Comparison of ENCODE assay signal across 33 cellular contexts in the genomic region with DNA sequence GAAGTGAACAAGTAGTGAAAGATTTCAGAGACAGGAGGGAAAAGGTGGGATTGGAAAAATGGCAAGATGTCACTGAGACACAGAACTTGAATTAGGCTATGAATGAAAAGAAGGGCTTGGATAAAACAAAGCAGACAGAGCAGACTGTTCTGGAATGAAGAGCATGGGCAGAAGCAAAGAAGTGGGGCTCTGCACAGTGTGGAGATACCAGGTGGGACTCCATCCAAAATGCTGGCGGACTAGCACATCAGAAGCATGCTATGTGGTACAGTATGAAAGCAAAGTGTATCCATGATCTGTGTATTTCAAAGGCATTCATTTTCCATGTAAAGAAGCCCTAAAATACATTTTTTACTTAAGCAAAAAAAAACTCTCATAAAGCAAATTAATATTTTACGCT.
"Had no signal": no experiment of that assay in that cellular context is flagged by ENCODE, and none has a peak within 500 bp of the region (broad histone marks: within the 10 kb centered on the region; RNA-seq: fewer than 3 reads in every experiment).

No MANE protein-coding gene starts in this region.

- H3K9me3 ChIP-seq: adrenal gland, body of pancreas, breast epithelium had no signal

- H3K27me3 ChIP-seq: adrenal gland, body of pancreas, brain microvascular endothelial cell, breast epithelium had no signal

- H3K4me3 ChIP-seq: adrenal gland, body of pancreas, breast epithelium had no signal

- H3K36me3 ChIP-seq: adrenal gland, brain microvascular endothelial cell, breast epithelium had no signal

- DNase-seq: activated B cell treated with CpG ODN at 0.5 μM for 24 hours; activated CD4-positive, alpha-beta memory T cell treated with anti-CD3 and anti-CD28 coated beads for 36 hours; activated CD4-positive, alpha-beta T cell treated with anti-CD3 and anti-CD28 coated beads for 4 hours; activated CD4-positive, alpha-beta T cell treated with anti-CD3 and anti-CD28 coated beads, Interleukin-2, amount 10 ng/mL, durations not matched to agents 24 days and 14 days; activated CD4-positive, alpha-beta T cell treated with anti-CD3 and anti-CD28 coated beads, Interleukin-2, amount 50 U/mL, for 1 hour; activated CD4-positive, alpha-beta T cell treated with anti-CD3 and anti-CD28 coated beads, Interleukin-2, amount 50 U/mL, for 4 hours; activated CD4-positive, CD25-positive, alpha-beta regulatory T cell treated with anti-CD3 and anti-CD28 coated beads, Interleukin-2, amount 50 U/mL, for 72 hours; activated CD8-positive, alpha-beta memory T cell treated with anti-CD3 and anti-CD28 coated beads, Interleukin-2, amount 50 U/mL, for 4 hours; activated CD8-positive, alpha-beta T cell treated with anti-CD3 and anti-CD28 coated beads for 36 hours; activated effector memory CD4-positive, alpha-beta T cell treated with anti-CD3 and anti-CD28 coated beads, Interleukin-2, amount 50 U/mL, for 16 hours; activated gamma-delta T cell treated with Interleukin-2 at 50 U/mL for 16 hours; activated naive CD4-positive, alpha-beta T cell; activated naive CD4-positive, alpha-beta T cell treated with anti-CD3 and anti-CD28 coated beads for 36 hours; activated naive CD4-positive, alpha-beta T cell treated with anti-CD3 and anti-CD28 coated beads, Interleukin-2, amount 50 U/mL, for 16 hours; activated naive CD8-positive, alpha-beta T cell treated with anti-CD3 and anti-CD28 coated beads for 36 hours; activated T-cell treated with anti-CD3 and anti-CD28 coated beads for 4 hours; activated T-cell treated with anti-CD3 and anti-CD28 coated beads, Interleukin-2, amount 50 U/mL, for 1 hour; activated T-cell treated with anti-CD3 and anti-CD28 coated beads, Interleukin-2, amount 50 U/mL, for 4 hours; activated T-cell treated with anti-CD3 and anti-CD28 coated beads, Interleukin-2, amount 50 U/mL, for 72 hours; adrenal gland; amniotic stem cell; aorta; body of pancreas; brain microvascular endothelial cell; caudate nucleus; cerebellar nuclear complex; T-helper 1 cell; T-helper 2 cell; T-helper 9 cell had no signal

- ATAC-seq: activated CD8-positive, alpha-beta T cell treated with anti-CD3 and anti-CD28 coated beads for 36 hours; activated naive CD4-positive, alpha-beta T cell treated with anti-CD3 and anti-CD28 coated beads, Interleukin-2, amount 50 U/mL, for 72 hours; activated T-cell treated with anti-CD3 and anti-CD28 coated beads, Interleukin-2, amount 50 U/mL, for 4 hours; activated T-cell treated with anti-CD3 and anti-CD28 coated beads, Interleukin-2, amount 50 U/mL, for 72 hours; activated T-helper 17 cell treated with anti-CD3 and anti-CD28 coated beads, Interleukin-2, amount 50 U/mL, for 72 hours; body of pancreas had no signal

- H3K4me1 ChIP-seq: adrenal gland, body of pancreas, breast epithelium had no signal

- H3K27ac ChIP-seq: adrenal gland, body of pancreas, brain microvascular endothelial cell, breast epithelium, VCaP had no signal
